20 cellular contexts compared by ENCODE assay signal in the genomic region with DNA sequence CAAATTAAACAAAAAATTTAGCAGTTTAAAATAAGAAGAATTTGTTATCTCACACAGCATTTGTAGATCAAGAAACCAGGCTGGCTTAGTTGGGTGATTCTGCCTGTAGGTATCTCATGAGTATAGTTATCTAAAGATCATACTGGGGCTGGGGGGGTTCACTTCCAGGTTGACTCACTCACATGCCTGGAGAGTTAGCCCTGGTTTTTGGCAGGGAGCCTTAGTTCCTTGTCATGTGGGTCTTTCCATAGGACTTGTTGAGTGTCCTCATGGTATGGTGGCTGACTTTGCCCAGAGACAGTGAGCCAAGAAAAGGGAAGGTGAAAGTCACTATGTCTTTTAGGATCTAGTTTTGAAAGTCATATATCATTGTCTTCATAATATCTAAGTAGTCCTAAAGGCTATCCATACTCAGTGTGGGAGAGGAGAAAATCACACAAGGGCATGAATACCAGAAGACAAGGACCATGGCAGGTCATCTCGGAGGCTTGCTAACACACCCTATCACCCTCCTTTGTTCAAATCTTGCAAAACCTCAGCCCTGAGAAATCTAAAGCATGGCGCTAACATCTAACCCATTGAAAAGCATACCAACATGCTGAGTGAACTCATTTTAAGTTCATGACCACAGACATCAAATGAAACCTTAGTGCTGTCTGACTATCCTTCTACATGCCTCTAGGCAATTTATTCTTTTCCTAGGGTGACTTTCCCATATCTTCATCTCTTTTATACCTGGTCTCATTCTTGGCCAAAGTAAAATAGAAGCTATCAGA. TPM values are rescaled to one million over a fixed set of nuclear protein-coding genes. Genes with fewer than 3 reads are reported as not detected.
DNase-seq lines count a peak whose midpoint lies in the region; ATAC-seq lines count a peak whose summit lies in the region.
"Had no signal": no experiment of that assay in that cellular context is flagged by ENCODE, and none has a peak within 500 bp of the region (broad histone marks: within the 10 kb centered on the region; RNA-seq: fewer than 3 reads in every experiment).

No MANE protein-coding gene starts in this region.

- H4K8ac ChIP-seq in mesenchymal stem cell (ENCODE audit: low read length), result no peak overlapping the region

- H3K18ac ChIP-seq in mesenchymal stem cell (ENCODE audit: low read depth in 1 of 2, low read length in 2 of 2), result no peak overlapping the region

- H3K27me3 ChIP-seq in mesenchymal stem cell (ENCODE audit: control insufficient read depth in 1 of 2, insufficient read depth in 1 of 2, low read length in 2 of 2), result peaks cover 0 to 4% of the 10 kb centered on the region in 2 experiments

- H3K79me1 ChIP-seq in mesenchymal stem cell (replicated peaks; ENCODE audit: low read length, poor library complexity, severe bottlenecking), result no peaks in the 10 kb centered on the region

- no peaks in the 10 kb centered on the region for H3K9me3 ChIP-seq in mesenchymal stem cell (ENCODE audit: control insufficient read depth, low read length)
- H3K9me3 ChIP-seq: thoracic aorta had no signal

- no peak overlapping the region for H3K4me3 ChIP-seq in mesenchymal stem cell (ENCODE audit: insufficient read depth in 1 of 2, low read depth in 1 of 2, low read length in 2 of 2)
- H3K4me3 ChIP-seq: GM23338, thoracic aorta had no signal

- no peaks in the 10 kb centered on the region for H3K36me3 ChIP-seq in mesenchymal stem cell (ENCODE audit: control insufficient read depth in 1 of 2, insufficient read depth in 2 of 2, low read depth in 1 of 2, low read length in 2 of 2)
- H3K36me3 ChIP-seq: thoracic aorta had no signal

- no peak overlapping the region for H2BK12ac ChIP-seq in mesenchymal stem cell (ENCODE audit: low read length in 2 of 2)

- H3K4me1 ChIP-seq in mesenchymal stem cell (ENCODE audit: control insufficient read depth, insufficient read depth, low read depth, low read length), result peaks cover 6% of the 10 kb centered on the region

- no peak overlapping the region for H3K4me2 ChIP-seq in mesenchymal stem cell (ENCODE audit: low read length, poor library complexity, severe bottlenecking)
- H3K4me2 ChIP-seq: GM23338 had no signal

- no peak overlapping the region for H3K9ac ChIP-seq in mesenchymal stem cell (ENCODE audit: low read length)

- H4K91ac ChIP-seq in mesenchymal stem cell (ENCODE audit: low read length), result no peak overlapping the region

- no peak overlapping the region for H2BK5ac ChIP-seq in mesenchymal stem cell (ENCODE audit: low read depth, low read length, poor library complexity, severe bottlenecking)

- no peak overlapping the region for H3K14ac ChIP-seq in mesenchymal stem cell (ENCODE audit: low read length in 2 of 2)

- H2BK120ac ChIP-seq in mesenchymal stem cell (ENCODE audit: low read depth, low read length), result no peak overlapping the region

- H3K27ac ChIP-seq in mesenchymal stem cell (ENCODE audit: low read length, poor library complexity, severe bottlenecking), result no peak overlapping the region
- H3K27ac ChIP-seq: thoracic aorta had no signal

- peak; percentile 80 for DNase-seq in HCEC 1CT
- DNase-seq in M059J (ENCODE audit: low read depth), result peak; percentile 97
- peak; percentile 35 for DNase-seq in astrocyte of the hippocampus (ENCODE audit: low read depth, low spot score)
- no peak for DNase-seq in mesenchymal stem cell
- DNase-seq in DMS114 treated with DMSO at 0.1 percent for 48 hours (lab: John Stamatoyannopoulos, UW; ENCODE audit: unreplicated experiment), result no peak
- DNase-seq in AG08396 (ENCODE audit: low spot score), result no peak
- DNase-seq: activated CD8-positive, alpha-beta T cell treated with anti-CD3 and anti-CD28 coated beads, Interleukin-2, amount 10 ng/mL, durations not matched to agents 7 days and 5 days; amniotic stem cell; C1 segment of cervical spinal cord; glutamatergic neuron; NCI-H1105; NCI-H2171; NK-92 treated with Interleukin-12 subunit alpha and Interleukin-12 subunit beta, amount 100 ng/mL, for 24 hours; retina had no signal

- no peak overlapping the region for H2BK15ac ChIP-seq in mesenchymal stem cell (ENCODE audit: low read depth, poor library complexity, severe bottlenecking)

- no peak overlapping the region for H3K4ac ChIP-seq in mesenchymal stem cell (ENCODE audit: low read depth in 1 of 2, low read length in 2 of 2)

- 89% methylated on average over 2 of the region's 2 CpGs for WGBS in mesenchymal stem cell

- ATAC-seq in HG03457 (IDR thresholded peaks at IDR 0.05; ENCODE audit: unreplicated experiment) (no peak), HG03280 (IDR thresholded peaks at IDR 0.05; ENCODE audit: unreplicated experiment) (no peak)
- ATAC-seq: activated CD8-positive, alpha-beta T cell treated with anti-CD3 and anti-CD28 coated beads, Interleukin-2, amount 10 ng/mL, durations not matched to agents 7 days and 5 days; GM23338 had no signal

- peak overlapping the region; percentile 70 for H2AK5ac ChIP-seq in mesenchymal stem cell (ENCODE audit: low read length, severe bottlenecking)

- no peak overlapping the region for H2AFZ ChIP-seq in mesenchymal stem cell (ENCODE audit: low read depth, low read length)
- H2AFZ ChIP-seq: GM23338 had no signal

- no peak overlapping the region for H3K23ac ChIP-seq in mesenchymal stem cell (ENCODE audit: low read length in 2 of 2)

RNA-seq across cellular contexts. Expression of gene CYP24A1, which starts 39.2 kb away (rescaled TPM):
- 32.8 and 39.6 TPM in 2 replicates for total RNA-seq in M059J (2014; rRNA removed; shearing (Covaris generic))
- not detected for polyA plus RNA-seq in mesenchymal stem cell (2013, experiment 1 of 2)
- not detected for polyA plus RNA-seq in mesenchymal stem cell (2013, experiment 2 of 2)
- total RNA-seq: activated CD8-positive, alpha-beta T cell treated with anti-CD3 and anti-CD28 coated beads, Interleukin-2, amount 10 ng/mL, durations not matched to agents 7 days and 5 days; activated T-helper 1 cell treated with anti-CD3 and anti-CD28 coated beads, Interleukin-12 subunit alpha, Interleukin-12 subunit beta, Interleukin-2, Interleukin-4 antibody, amounts not matched to agents 30 ng/mL and 10 ng/mL and 1 ng/mL, durations not matched to agents 14 hours and 24 hours and 36 hours; GM23338; mesenteric fat pad; thoracic aorta had no signal

Comparison
In these comparisons a context has a peak if more than half of its experiments do, and no peak if none do; other contexts are left out.
1. DNase-seq: peak in HCEC 1CT (single experiment), M059J (single experiment) and astrocyte of the hippocampus (single experiment); none in mesenchymal stem cell (single experiment), DMS114 treated with DMSO at 0.1 percent for 48 hours (single experiment) and AG08396 (single experiment).